1 cellular context compared by ENCODE assay signal in the genomic region with DNA sequence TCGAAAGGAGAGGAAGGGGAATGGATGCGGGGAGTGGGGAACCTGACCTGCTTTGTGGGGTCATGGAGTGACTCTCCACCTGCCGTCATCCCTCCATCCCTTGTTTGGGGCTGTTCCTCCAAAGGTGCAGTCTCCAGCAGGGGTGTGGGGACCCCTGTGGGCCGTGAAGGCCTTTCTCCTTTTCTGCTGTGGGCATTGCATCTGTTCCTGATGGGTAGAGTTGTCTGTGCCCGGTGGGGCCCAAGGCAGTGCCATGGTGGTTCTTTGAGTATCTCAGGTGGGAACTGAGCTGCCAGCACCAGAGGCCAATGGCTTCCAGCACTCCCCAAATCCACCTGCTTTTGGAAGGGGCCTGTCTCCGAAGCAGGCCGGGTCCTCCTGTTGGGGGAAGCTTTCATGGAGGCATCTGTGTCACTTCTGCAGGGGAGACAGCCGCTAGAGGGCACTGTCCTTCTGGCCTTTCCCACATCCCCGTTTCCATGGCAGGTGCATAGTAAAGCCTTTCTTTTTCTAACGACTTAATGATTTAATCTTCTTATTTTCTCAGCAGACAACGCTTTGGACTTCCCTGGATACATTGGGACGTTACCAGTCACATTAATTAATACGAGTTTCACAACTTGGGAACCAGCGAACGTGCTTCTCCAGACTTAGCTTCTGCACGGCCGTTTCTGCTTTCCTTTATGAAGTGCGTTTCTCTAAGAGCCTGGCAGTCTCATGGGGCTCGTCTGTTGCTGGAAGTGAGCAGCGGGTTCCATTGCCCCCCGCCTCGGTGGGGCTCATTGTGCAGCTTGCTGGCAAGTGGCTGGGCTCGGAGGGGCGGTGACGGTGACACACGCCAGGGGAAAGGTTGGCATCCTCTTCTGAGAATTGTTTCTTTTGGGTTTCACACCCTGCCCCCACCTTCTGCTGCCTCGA.
TF ChIP-seq lines count a peak whose summit lies in the region.

No MANE protein-coding gene starts in this region.

TF ChIP-seq in SK-N-SH treated with all-trans-retinoic acid at 6 μM for 48 hours, 23 proteins besides CTCF, POLR2A, EP300 and RAD21 (continued from another document):
- TF ChIP-seq, protein P1, sequence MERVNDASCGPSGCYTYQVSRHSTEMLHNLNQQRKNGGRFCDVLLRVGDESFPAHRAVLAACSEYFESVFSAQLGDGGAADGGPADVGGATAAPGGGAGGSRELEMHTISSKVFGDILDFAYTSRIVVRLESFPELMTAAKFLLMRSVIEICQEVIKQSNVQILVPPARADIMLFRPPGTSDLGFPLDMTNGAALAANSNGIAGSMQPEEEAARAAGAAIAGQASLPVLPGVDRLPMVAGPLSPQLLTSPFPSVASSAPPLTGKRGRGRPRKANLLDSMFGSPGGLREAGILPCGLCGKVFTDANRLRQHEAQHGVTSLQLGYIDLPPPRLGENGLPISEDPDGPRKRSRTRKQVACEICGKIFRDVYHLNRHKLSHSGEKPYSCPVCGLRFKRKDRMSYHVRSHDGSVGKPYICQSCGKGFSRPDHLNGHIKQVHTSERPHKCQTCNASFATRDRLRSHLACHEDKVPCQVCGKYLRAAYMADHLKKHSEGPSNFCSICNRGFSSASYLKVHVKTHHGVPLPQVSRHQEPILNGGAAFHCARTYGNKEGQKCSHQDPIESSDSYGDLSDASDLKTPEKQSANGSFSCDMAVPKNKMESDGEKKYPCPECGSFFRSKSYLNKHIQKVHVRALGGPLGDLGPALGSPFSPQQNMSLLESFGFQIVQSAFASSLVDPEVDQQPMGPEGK (CRISPR knock-in tag; IDR thresholded peaks at IDR 0.05; ENCODE audit: borderline replicate concordance): no peak
- TF ChIP-seq TOX (CRISPR knock-in tag; IDR thresholded peaks at IDR 0.05; ENCODE audit: borderline replicate concordance): no peak
- TF ChIP-seq, protein P2, sequence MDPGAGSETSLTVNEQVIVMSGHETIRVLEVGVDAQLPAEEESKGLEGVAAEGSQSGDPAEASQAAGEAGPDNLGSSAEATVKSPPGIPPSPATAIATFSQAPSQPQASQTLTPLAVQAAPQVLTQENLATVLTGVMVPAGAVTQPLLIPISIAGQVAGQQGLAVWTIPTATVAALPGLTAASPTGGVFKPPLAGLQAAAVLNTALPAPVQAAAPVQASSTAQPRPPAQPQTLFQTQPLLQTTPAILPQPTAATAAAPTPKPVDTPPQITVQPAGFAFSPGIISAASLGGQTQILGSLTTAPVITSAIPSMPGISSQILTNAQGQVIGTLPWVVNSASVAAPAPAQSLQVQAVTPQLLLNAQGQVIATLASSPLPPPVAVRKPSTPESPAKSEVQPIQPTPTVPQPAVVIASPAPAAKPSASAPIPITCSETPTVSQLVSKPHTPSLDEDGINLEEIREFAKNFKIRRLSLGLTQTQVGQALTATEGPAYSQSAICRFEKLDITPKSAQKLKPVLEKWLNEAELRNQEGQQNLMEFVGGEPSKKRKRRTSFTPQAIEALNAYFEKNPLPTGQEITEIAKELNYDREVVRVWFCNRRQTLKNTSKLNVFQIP (CRISPR knock-in tag; IDR thresholded peaks at IDR 0.05; ENCODE audit: borderline replicate concordance, low read depth): no peak
